In genomic region chr21:36141513-36141925, GRCh38 we compare ENCODE assay signal across 8 cellular contexts. TPM values are rescaled to one million over a fixed set of nuclear protein-coding genes. Genes with fewer than 3 reads are reported as not detected.
DNase-seq lines count a peak whose midpoint lies in the region; ATAC-seq and TF ChIP-seq lines count a peak whose summit lies in the region.

No MANE protein-coding gene starts in this region.

- H3K4me3 ChIP-seq in GM12875 (ENCODE audit: low read depth, low read length) (no peak overlapping the region), retinal pigment epithelial cell (ENCODE audit: low read length) (no peak overlapping the region)

- peaks cover 2% of the 10 kb centered on the region for H3K36me3 Mint-ChIP-seq in T-helper 17 cell (ENCODE audit: low read depth)

- intact Hi-C loops in left ventricle myocardium superior (cut with micrococcal nuclease), result loop anchor here (5.0 kb wide), 1 partner anchor 66 kb away; no protein-coding TSS in a partner anchor

- peak overlapping the region; percentile 93 for H3K27ac Mint-ChIP-seq in T-helper 17 cell

- peak; percentile 76 for TF ChIP-seq CTCF in GM12875 (IDR thresholded peaks at IDR 0.05; ENCODE audit: borderline replicate concordance, insufficient read depth, low read depth, low read length)
- peak; percentile 85 for TF ChIP-seq CTCF in retinal pigment epithelial cell (conservative IDR thresholded peaks at IDR 0.05; ENCODE audit: low read depth, low read length)

- peaks cover 24% of the 10 kb centered on the region for H3K4me1 Mint-ChIP-seq in T-helper 17 cell

- H3K27me3 Mint-ChIP-seq in T-helper 17 cell, result no peaks in the 10 kb centered on the region

- H3K9me3 ChIP-seq in T-helper 17 cell (ENCODE audit: control insufficient read depth, low read length, poor library complexity, severe bottlenecking), result no peaks in the 10 kb centered on the region

- peak; percentile 63 for ATAC-seq in HG02943 (IDR thresholded peaks at IDR 0.05; ENCODE audit: low read depth, unreplicated experiment)
- ATAC-seq in T-helper 17 cell, result peak; percentile 93
- ATAC-seq in left ventricle myocardium superior, result peak; percentile 84

- peak overlapping the region; percentile 36 for H3K4me3 Mint-ChIP-seq in T-helper 17 cell

- DNase-seq in NCI-H2029 (lab: John Stamatoyannopoulos, UW), result peak; percentile 100
- DNase-seq in T-helper 17 cell, result peak; percentile 67 to 77 (median 75)
- DNase-seq in amniotic stem cell (lab: John Stamatoyannopoulos, UW), result peak; percentile 78
- peak; percentile 56 for DNase-seq in left ventricle myocardium superior
- DNase-seq in retinal pigment epithelial cell (ENCODE audit: low read depth), result peak; percentile 65
- DNase-seq in GM19240 (ENCODE audit: insufficient read length, low spot score), result no peak

RNA-seq across cellular contexts. Expression of gene CBR3, which starts 6.6 kb away (rescaled TPM):
- total RNA-seq in T-helper 17 cell, result 1 to 10 TPM; 2.2 to 3.1 TPM
- 2.6 TPM for total RNA-seq in left ventricle myocardium superior

RNA-seq across cellular contexts. Expression of gene DOP1B, which starts 15.1 kb away (rescaled TPM):
- total RNA-seq in T-helper 17 cell, result 10 to 100 TPM; 25.3 to 35.0 TPM
- total RNA-seq in left ventricle myocardium superior, result 15.8 TPM
